1 cellular context compared by ENCODE assay signal in genomic region chr4:7442609-7443140, GRCh38.
TF ChIP-seq lines count a peak whose summit lies in the region.

No MANE protein-coding gene starts in this region.

TF ChIP-seq in HepG2, 621 proteins besides CTCF, POLR2A, EP300 and RAD21 (continued from another document):
- no peak for TF ChIP-seq ZNF646 (CRISPR knock-in tag; IDR thresholded peaks at IDR 0.05)
- TF ChIP-seq ZNF598 (CRISPR knock-in tag; IDR thresholded peaks at IDR 0.05; ENCODE audit: borderline replicate concordance) = no peak
- no peak for TF ChIP-seq ZNF572 (CRISPR knock-in tag; IDR thresholded peaks at IDR 0.05)
